ENCODE assay signal across 1 cellular context in genomic region chr15:26024241-26024640, GRCh38.
TF ChIP-seq lines count a peak whose summit lies in the region.

No MANE protein-coding gene starts in this region.

TF ChIP-seq in IMR-90, 13 proteins besides CTCF, POLR2A, EP300 and RAD21 (continued from another document):
- TF ChIP-seq, protein P1, sequence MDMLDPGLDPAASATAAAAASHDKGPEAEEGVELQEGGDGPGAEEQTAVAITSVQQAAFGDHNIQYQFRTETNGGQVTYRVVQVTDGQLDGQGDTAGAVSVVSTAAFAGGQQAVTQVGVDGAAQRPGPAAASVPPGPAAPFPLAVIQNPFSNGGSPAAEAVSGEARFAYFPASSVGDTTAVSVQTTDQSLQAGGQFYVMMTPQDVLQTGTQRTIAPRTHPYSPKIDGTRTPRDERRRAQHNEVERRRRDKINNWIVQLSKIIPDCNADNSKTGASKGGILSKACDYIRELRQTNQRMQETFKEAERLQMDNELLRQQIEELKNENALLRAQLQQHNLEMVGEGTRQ (IDR thresholded peaks at IDR 0.05; ENCODE audit: low read depth, low read length) = no peak
- TF ChIP-seq RCOR1 (IDR thresholded peaks at IDR 0.05; ENCODE audit: insufficient replicate concordance, low read length) = no peak
